Comparison of ENCODE assay signal across 1 cellular context in the genomic region with DNA sequence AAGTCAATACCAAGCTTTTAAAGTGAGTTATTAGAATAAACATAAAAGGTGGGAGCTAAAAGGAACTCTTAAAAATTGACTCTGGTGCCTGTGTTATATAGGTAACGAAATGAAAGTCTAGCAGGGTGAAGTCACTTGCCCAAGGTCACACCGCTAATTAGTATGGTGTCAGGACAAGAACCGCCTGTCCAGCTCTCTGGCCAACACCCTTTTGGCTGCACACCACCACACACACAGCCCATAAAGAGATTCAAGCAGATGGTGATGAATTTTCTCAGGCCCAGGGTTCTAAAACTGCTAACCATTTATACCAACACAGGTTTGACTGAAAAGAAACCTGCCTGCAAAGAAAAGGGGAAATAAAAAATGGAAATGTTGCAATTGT.
TF ChIP-seq lines count a peak whose summit lies in the region.

No MANE protein-coding gene starts in this region.

TF ChIP-seq in H1, 55 proteins besides CTCF, POLR2A, EP300 and RAD21:
- no peak for TF ChIP-seq EGR1 (IDR thresholded peaks at IDR 0.05; ENCODE audit: borderline replicate concordance, low read depth, low read length)
